ENCODE assay signal across 1 cellular context in the genomic region with DNA sequence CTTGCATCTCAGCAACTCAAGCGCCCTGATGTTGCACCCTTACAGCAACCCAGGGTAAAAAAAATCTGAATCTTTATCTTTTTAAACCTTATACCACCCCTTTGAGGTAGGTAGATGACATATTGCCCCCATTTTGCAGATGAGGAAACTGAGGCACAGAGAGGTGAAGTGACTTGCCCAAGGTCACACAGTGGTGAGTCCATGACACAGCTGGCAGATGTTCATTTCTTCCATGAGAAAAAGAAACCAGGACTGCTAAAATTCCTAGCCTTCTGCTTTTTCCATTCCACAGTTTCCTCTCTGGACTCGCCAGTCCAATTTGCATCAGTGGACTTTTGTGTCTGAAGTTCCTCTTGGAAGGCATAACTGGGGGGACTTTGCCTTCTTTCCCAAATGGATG.
TF ChIP-seq lines count a peak whose summit lies in the region.

No MANE protein-coding gene starts in this region.

TF ChIP-seq in K562, 482 proteins besides CTCF, POLR2A, EP300 and RAD21 (continued from another document):
- TF ChIP-seq, protein P1, sequence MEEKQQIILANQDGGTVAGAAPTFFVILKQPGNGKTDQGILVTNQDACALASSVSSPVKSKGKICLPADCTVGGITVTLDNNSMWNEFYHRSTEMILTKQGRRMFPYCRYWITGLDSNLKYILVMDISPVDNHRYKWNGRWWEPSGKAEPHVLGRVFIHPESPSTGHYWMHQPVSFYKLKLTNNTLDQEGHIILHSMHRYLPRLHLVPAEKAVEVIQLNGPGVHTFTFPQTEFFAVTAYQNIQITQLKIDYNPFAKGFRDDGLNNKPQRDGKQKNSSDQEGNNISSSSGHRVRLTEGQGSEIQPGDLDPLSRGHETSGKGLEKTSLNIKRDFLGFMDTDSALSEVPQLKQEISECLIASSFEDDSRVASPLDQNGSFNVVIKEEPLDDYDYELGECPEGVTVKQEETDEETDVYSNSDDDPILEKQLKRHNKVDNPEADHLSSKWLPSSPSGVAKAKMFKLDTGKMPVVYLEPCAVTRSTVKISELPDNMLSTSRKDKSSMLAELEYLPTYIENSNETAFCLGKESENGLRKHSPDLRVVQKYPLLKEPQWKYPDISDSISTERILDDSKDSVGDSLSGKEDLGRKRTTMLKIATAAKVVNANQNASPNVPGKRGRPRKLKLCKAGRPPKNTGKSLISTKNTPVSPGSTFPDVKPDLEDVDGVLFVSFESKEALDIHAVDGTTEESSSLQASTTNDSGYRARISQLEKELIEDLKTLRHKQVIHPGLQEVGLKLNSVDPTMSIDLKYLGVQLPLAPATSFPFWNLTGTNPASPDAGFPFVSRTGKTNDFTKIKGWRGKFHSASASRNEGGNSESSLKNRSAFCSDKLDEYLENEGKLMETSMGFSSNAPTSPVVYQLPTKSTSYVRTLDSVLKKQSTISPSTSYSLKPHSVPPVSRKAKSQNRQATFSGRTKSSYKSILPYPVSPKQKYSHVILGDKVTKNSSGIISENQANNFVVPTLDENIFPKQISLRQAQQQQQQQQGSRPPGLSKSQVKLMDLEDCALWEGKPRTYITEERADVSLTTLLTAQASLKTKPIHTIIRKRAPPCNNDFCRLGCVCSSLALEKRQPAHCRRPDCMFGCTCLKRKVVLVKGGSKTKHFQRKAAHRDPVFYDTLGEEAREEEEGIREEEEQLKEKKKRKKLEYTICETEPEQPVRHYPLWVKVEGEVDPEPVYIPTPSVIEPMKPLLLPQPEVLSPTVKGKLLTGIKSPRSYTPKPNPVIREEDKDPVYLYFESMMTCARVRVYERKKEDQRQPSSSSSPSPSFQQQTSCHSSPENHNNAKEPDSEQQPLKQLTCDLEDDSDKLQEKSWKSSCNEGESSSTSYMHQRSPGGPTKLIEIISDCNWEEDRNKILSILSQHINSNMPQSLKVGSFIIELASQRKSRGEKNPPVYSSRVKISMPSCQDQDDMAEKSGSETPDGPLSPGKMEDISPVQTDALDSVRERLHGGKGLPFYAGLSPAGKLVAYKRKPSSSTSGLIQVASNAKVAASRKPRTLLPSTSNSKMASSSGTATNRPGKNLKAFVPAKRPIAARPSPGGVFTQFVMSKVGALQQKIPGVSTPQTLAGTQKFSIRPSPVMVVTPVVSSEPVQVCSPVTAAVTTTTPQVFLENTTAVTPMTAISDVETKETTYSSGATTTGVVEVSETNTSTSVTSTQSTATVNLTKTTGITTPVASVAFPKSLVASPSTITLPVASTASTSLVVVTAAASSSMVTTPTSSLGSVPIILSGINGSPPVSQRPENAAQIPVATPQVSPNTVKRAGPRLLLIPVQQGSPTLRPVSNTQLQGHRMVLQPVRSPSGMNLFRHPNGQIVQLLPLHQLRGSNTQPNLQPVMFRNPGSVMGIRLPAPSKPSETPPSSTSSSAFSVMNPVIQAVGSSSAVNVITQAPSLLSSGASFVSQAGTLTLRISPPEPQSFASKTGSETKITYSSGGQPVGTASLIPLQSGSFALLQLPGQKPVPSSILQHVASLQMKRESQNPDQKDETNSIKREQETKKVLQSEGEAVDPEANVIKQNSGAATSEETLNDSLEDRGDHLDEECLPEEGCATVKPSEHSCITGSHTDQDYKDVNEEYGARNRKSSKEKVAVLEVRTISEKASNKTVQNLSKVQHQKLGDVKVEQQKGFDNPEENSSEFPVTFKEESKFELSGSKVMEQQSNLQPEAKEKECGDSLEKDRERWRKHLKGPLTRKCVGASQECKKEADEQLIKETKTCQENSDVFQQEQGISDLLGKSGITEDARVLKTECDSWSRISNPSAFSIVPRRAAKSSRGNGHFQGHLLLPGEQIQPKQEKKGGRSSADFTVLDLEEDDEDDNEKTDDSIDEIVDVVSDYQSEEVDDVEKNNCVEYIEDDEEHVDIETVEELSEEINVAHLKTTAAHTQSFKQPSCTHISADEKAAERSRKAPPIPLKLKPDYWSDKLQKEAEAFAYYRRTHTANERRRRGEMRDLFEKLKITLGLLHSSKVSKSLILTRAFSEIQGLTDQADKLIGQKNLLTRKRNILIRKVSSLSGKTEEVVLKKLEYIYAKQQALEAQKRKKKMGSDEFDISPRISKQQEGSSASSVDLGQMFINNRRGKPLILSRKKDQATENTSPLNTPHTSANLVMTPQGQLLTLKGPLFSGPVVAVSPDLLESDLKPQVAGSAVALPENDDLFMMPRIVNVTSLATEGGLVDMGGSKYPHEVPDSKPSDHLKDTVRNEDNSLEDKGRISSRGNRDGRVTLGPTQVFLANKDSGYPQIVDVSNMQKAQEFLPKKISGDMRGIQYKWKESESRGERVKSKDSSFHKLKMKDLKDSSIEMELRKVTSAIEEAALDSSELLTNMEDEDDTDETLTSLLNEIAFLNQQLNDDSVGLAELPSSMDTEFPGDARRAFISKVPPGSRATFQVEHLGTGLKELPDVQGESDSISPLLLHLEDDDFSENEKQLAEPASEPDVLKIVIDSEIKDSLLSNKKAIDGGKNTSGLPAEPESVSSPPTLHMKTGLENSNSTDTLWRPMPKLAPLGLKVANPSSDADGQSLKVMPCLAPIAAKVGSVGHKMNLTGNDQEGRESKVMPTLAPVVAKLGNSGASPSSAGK (IDR thresholded peaks at IDR 0.05): no peak
- TF ChIP-seq SPI1 (IDR thresholded peaks at IDR 0.05; ENCODE audit: borderline replicate concordance, low read depth, low read length): no peak
